Comparison of ENCODE assay signal across 1 cellular context in genomic region chr14:49892301-49892635, GRCh38.
A peak's percentile ranks its signal among the peaks of the same experiment; 100 is the strongest.
TF ChIP-seq lines count a peak whose summit lies in the region.

No MANE protein-coding gene starts in this region.

TF ChIP-seq in HepG2, 621 proteins besides CTCF, POLR2A, EP300 and RAD21 (continued from another document and continues in another):
- 0 out of 2 replicates have a peak, but pooled peaks have one; percentile 61 for TF ChIP-seq SATB2 (CRISPR knock-in tag; IDR thresholded peaks at IDR 0.05)
- TF ChIP-seq TP53 (CRISPR knock-in tag; conservative IDR thresholded peaks at IDR 0.05), result no peak
- no peak for TF ChIP-seq RARA (CRISPR knock-in tag; IDR thresholded peaks at IDR 0.05)
- TF ChIP-seq CHCHD3 (CRISPR knock-in tag; IDR thresholded peaks at IDR 0.05), result no peak
- no peak for TF ChIP-seq ZNF598 (CRISPR knock-in tag; IDR thresholded peaks at IDR 0.05; ENCODE audit: borderline replicate concordance)
- TF ChIP-seq, protein P1, sequence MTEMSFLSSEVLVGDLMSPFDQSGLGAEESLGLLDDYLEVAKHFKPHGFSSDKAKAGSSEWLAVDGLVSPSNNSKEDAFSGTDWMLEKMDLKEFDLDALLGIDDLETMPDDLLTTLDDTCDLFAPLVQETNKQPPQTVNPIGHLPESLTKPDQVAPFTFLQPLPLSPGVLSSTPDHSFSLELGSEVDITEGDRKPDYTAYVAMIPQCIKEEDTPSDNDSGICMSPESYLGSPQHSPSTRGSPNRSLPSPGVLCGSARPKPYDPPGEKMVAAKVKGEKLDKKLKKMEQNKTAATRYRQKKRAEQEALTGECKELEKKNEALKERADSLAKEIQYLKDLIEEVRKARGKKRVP (CRISPR knock-in tag; IDR thresholded peaks at IDR 0.05), result no peak
- TF ChIP-seq KDM2A (CRISPR knock-in tag; IDR thresholded peaks at IDR 0.05; ENCODE audit: borderline replicate concordance, low read depth), result no peak; the same call in 1 of the 2 replicates
- TF ChIP-seq ZNF597 (CRISPR knock-in tag; IDR thresholded peaks at IDR 0.05), result no peak
- TF ChIP-seq ZNF382 (CRISPR knock-in tag; IDR thresholded peaks at IDR 0.05; ENCODE audit: borderline replicate concordance), result no peak
- TF ChIP-seq, protein P2, sequence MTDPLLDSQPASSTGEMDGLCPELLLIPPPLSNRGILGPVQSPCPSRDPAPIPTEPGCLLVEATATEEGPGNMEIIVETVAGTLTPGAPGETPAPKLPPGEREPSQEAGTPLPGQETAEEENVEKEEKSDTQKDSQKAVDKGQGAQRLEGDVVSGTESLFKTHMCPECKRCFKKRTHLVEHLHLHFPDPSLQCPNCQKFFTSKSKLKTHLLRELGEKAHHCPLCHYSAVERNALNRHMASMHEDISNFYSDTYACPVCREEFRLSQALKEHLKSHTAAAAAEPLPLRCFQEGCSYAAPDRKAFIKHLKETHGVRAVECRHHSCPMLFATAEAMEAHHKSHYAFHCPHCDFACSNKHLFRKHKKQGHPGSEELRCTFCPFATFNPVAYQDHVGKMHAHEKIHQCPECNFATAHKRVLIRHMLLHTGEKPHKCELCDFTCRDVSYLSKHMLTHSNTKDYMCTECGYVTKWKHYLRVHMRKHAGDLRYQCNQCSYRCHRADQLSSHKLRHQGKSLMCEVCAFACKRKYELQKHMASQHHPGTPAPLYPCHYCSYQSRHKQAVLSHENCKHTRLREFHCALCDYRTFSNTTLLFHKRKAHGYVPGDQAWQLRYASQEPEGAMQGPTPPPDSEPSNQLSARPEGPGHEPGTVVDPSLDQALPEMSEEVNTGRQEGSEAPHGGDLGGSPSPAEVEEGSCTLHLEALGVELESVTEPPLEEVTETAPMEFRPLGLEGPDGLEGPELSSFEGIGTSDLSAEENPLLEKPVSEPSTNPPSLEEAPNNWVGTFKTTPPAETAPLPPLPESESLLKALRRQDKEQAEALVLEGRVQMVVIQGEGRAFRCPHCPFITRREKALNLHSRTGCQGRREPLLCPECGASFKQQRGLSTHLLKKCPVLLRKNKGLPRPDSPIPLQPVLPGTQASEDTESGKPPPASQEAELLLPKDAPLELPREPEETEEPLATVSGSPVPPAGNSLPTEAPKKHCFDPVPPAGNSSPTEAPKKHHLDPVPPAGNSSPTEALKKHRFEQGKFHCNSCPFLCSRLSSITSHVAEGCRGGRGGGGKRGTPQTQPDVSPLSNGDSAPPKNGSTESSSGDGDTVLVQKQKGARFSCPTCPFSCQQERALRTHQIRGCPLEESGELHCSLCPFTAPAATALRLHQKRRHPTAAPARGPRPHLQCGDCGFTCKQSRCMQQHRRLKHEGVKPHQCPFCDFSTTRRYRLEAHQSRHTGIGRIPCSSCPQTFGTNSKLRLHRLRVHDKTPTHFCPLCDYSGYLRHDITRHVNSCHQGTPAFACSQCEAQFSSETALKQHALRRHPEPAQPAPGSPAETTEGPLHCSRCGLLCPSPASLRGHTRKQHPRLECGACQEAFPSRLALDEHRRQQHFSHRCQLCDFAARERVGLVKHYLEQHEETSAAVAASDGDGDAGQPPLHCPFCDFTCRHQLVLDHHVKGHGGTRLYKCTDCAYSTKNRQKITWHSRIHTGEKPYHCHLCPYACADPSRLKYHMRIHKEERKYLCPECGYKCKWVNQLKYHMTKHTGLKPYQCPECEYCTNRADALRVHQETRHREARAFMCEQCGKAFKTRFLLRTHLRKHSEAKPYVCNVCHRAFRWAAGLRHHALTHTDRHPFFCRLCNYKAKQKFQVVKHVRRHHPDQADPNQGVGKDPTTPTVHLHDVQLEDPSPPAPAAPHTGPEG (CRISPR knock-in tag; IDR thresholded peaks at IDR 0.05), result no peak
- no peak for TF ChIP-seq ZNF703 (CRISPR knock-in tag; IDR thresholded peaks at IDR 0.05; ENCODE audit: borderline replicate concordance)
- no peak for TF ChIP-seq MXD1 (CRISPR knock-in tag; IDR thresholded peaks at IDR 0.05)
- no peak for TF ChIP-seq ZNF839 (CRISPR knock-in tag; IDR thresholded peaks at IDR 0.05; ENCODE audit: borderline replicate concordance)
- TF ChIP-seq, protein P3, sequence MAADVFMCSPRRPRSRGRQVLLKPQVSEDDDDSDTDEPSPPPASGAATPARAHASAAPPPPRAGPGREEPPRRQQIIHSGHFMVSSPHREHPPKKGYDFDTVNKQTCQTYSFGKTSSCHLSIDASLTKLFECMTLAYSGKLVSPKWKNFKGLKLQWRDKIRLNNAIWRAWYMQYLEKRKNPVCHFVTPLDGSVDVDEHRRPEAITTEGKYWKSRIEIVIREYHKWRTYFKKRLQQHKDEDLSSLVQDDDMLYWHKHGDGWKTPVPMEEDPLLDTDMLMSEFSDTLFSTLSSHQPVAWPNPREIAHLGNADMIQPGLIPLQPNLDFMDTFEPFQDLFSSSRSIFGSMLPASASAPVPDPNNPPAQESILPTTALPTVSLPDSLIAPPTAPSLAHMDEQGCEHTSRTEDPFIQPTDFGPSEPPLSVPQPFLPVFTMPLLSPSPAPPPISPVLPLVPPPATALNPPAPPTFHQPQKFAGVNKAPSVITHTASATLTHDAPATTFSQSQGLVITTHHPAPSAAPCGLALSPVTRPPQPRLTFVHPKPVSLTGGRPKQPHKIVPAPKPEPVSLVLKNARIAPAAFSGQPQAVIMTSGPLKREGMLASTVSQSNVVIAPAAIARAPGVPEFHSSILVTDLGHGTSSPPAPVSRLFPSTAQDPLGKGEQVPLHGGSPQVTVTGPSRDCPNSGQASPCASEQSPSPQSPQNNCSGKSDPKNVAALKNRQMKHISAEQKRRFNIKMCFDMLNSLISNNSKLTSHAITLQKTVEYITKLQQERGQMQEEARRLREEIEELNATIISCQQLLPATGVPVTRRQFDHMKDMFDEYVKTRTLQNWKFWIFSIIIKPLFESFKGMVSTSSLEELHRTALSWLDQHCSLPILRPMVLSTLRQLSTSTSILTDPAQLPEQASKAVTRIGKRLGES (CRISPR knock-in tag; IDR thresholded peaks at IDR 0.05; ENCODE audit: borderline replicate concordance), result no peak
- TF ChIP-seq ZNF251 (CRISPR knock-in tag; IDR thresholded peaks at IDR 0.05), result no peak
- TF ChIP-seq DMTF1 (CRISPR knock-in tag; IDR thresholded peaks at IDR 0.05), result no peak
- no peak for TF ChIP-seq ZNF878 (CRISPR knock-in tag; IDR thresholded peaks at IDR 0.05)
- TF ChIP-seq ZNF616 (CRISPR knock-in tag; IDR thresholded peaks at IDR 0.05; ENCODE audit: low read depth), result no peak
- TF ChIP-seq HMGXB4 (CRISPR knock-in tag; IDR thresholded peaks at IDR 0.05; ENCODE audit: borderline replicate concordance in 1 of 2, low read depth in 1 of 2), result no peak
- 0 out of 2 replicates have a peak, but pooled peaks have one; percentile 18 for TF ChIP-seq ZNF503 (CRISPR knock-in tag; IDR thresholded peaks at IDR 0.05)
- no peak for TF ChIP-seq THRA (CRISPR knock-in tag; IDR thresholded peaks at IDR 0.05; ENCODE audit: borderline replicate concordance)
- TF ChIP-seq, protein P4, sequence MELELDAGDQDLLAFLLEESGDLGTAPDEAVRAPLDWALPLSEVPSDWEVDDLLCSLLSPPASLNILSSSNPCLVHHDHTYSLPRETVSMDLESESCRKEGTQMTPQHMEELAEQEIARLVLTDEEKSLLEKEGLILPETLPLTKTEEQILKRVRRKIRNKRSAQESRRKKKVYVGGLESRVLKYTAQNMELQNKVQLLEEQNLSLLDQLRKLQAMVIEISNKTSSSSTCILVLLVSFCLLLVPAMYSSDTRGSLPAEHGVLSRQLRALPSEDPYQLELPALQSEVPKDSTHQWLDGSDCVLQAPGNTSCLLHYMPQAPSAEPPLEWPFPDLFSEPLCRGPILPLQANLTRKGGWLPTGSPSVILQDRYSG (CRISPR knock-in tag; IDR thresholded peaks at IDR 0.05), result no peak
- TF ChIP-seq ZNF563 (CRISPR knock-in tag; IDR thresholded peaks at IDR 0.05), result no peak
- no peak for TF ChIP-seq PRMT3 (CRISPR knock-in tag; IDR thresholded peaks at IDR 0.05; ENCODE audit: borderline replicate concordance, low read depth)
- TF ChIP-seq HNF1A (IDR thresholded peaks at IDR 0.05; ENCODE audit: low read depth), result no peak
- TF ChIP-seq HNF1A (CRISPR knock-in tag; IDR thresholded peaks at IDR 0.05; ENCODE audit: borderline replicate concordance), result no peak
- no peak for TF ChIP-seq ZNF296 (CRISPR knock-in tag; conservative IDR thresholded peaks at IDR 0.05)
- no peak for TF ChIP-seq SP1 (IDR thresholded peaks at IDR 0.05)
- TF ChIP-seq SP1 (CRISPR knock-in tag; IDR thresholded peaks at IDR 0.05), result no peak
- TF ChIP-seq ZNF747 (CRISPR knock-in tag; IDR thresholded peaks at IDR 0.05; ENCODE audit: borderline replicate concordance), result no peak; the same call in 1 of the 2 replicates
